ENCODE assay signal across 21 cellular contexts in genomic region chr15:78405336-78405924, GRCh38.
"Had no signal": no experiment of that assay in that cellular context is flagged by ENCODE, and none has a peak within 500 bp of the region (broad histone marks: within the 10 kb centered on the region; RNA-seq: fewer than 3 reads in every experiment).

No MANE protein-coding gene starts in this region.

- H3K27me3 ChIP-seq: brain microvascular endothelial cell, foreskin keratinocyte had no signal

- H3K4me1 Mint-ChIP-seq: activated CD4-positive, alpha-beta T cell treated with anti-CD3 and anti-CD28 coated beads, Interleukin-2, amount 10 ng/mL, durations not matched to agents 24 days and 14 days; activated naive CD8-positive, alpha-beta T cell treated with anti-CD3 and anti-CD28 coated beads, Interleukin-2, amount 10 ng/mL, durations not matched to agents 7 days and 5 days; central memory CD8-positive, alpha-beta T cell had no signal

- H3K36me3 ChIP-seq: brain microvascular endothelial cell had no signal

- H3K9me3 Mint-ChIP-seq: activated CD4-positive, alpha-beta T cell treated with anti-CD3 and anti-CD28 coated beads, Interleukin-2, amount 10 ng/mL, durations not matched to agents 24 days and 14 days; activated naive CD8-positive, alpha-beta T cell treated with anti-CD3 and anti-CD28 coated beads, Interleukin-2, amount 10 ng/mL, durations not matched to agents 7 days and 5 days; central memory CD8-positive, alpha-beta T cell; nephron; stimulated activated naive CD8-positive, alpha-beta T cell treated with anti-CD3 and anti-CD28 coated beads, Interleukin-15, Interleukin-2, amounts not matched to agents 100 ng/mL and 50 ng/mL, for 24 hours; type B pancreatic cell had no signal

- H3K27ac ChIP-seq: brain microvascular endothelial cell, foreskin keratinocyte had no signal

- H3K4me3 Mint-ChIP-seq: activated CD4-positive, alpha-beta T cell treated with anti-CD3 and anti-CD28 coated beads, Interleukin-2, amount 10 ng/mL, durations not matched to agents 24 days and 14 days; activated CD8-positive, alpha-beta T cell treated with anti-CD3 and anti-CD28 coated beads, Interleukin-2, amount 10 ng/mL, durations not matched to agents 7 days and 5 days; activated naive CD8-positive, alpha-beta T cell treated with anti-CD3 and anti-CD28 coated beads, Interleukin-2, amount 10 ng/mL, durations not matched to agents 7 days and 5 days; central memory CD8-positive, alpha-beta T cell; nephron; stimulated activated naive CD8-positive, alpha-beta T cell treated with anti-CD3 and anti-CD28 coated beads, Interleukin-15, Interleukin-2, amounts not matched to agents 100 ng/mL and 50 ng/mL, for 24 hours; type B pancreatic cell had no signal

- ATAC-seq: activated CD8-positive, alpha-beta T cell treated with anti-CD3 and anti-CD28 coated beads, Interleukin-2, amount 10 ng/mL, durations not matched to agents 7 days and 5 days; foreskin keratinocyte; right cardiac atrium had no signal

- H3K27ac Mint-ChIP-seq: activated CD4-positive, alpha-beta T cell treated with anti-CD3 and anti-CD28 coated beads, Interleukin-2, amount 10 ng/mL, durations not matched to agents 24 days and 14 days; activated CD8-positive, alpha-beta T cell treated with anti-CD3 and anti-CD28 coated beads, Interleukin-2, amount 10 ng/mL, durations not matched to agents 7 days and 5 days; activated naive CD8-positive, alpha-beta T cell treated with anti-CD3 and anti-CD28 coated beads, Interleukin-2, amount 10 ng/mL, durations not matched to agents 7 days and 5 days; nephron; progenitor cell of endocrine pancreas; stimulated activated naive CD8-positive, alpha-beta T cell treated with anti-CD3 and anti-CD28 coated beads, Interleukin-15, Interleukin-2, amounts not matched to agents 100 ng/mL and 50 ng/mL, for 24 hours; type B pancreatic cell had no signal

- DNase-seq: activated CD4-positive, alpha-beta T cell treated with anti-CD3 and anti-CD28 coated beads, Interleukin-2, amount 10 ng/mL, durations not matched to agents 24 days and 14 days; activated CD4-positive, CD25-positive, alpha-beta regulatory T cell; activated CD8-positive, alpha-beta memory T cell treated with anti-CD3 and anti-CD28 coated beads, Interleukin-2, amount 50 U/mL, for 4 hours; activated CD8-positive, alpha-beta T cell treated with anti-CD3 and anti-CD28 coated beads, Interleukin-2, amount 10 ng/mL, durations not matched to agents 7 days and 5 days; activated naive CD4-positive, alpha-beta T cell; activated naive CD8-positive, alpha-beta T cell treated with anti-CD3 and anti-CD28 coated beads, Interleukin-2, amount 10 ng/mL, durations not matched to agents 7 days and 5 days; activated T-cell treated with anti-CD3 and anti-CD28 coated beads, Interleukin-2, amount 50 U/mL, for 48 hours; brain microvascular endothelial cell; cortex of kidney; effector CD4-positive, alpha-beta T cell; foreskin keratinocyte; head of caudate nucleus; right cardiac atrium had no signal

- H3K4me3 ChIP-seq: smooth muscle cell had no signal

- FAIRE-seq: endothelial cell of umbilical vein, TTC549 had no signal

- H3K27me3 Mint-ChIP-seq: stimulated activated naive CD8-positive, alpha-beta T cell treated with anti-CD3 and anti-CD28 coated beads, Interleukin-15, Interleukin-2, amounts not matched to agents 100 ng/mL and 50 ng/mL, for 24 hours had no signal

- H3K36me3 Mint-ChIP-seq: activated naive CD8-positive, alpha-beta T cell treated with anti-CD3 and anti-CD28 coated beads, Interleukin-2, amount 10 ng/mL, durations not matched to agents 7 days and 5 days; type B pancreatic cell had no signal
